Comparison of ENCODE assay signal across 25 cellular contexts in genomic region chr1:30304080-30304479, GRCh38.
DNase-seq lines count a peak whose midpoint lies in the region; ATAC-seq, FAIRE-seq and TF ChIP-seq lines count a peak whose summit lies in the region.
"Had no signal": no experiment of that assay in that cellular context is flagged by ENCODE, and none has a peak within 500 bp of the region (broad histone marks: within the 10 kb centered on the region; RNA-seq: fewer than 3 reads in every experiment).

No MANE protein-coding gene starts in this region.

- no peak overlapping the region for H3K27ac Mint-ChIP-seq in astrocyte (ENCODE audit: unreplicated experiment)
- H3K27ac Mint-ChIP-seq in CD8-positive, alpha-beta T cell, result no peak overlapping the region
- H3K27ac Mint-ChIP-seq: CD4-positive, CD25-positive, alpha-beta regulatory T cell; CD8-positive, alpha-beta memory T cell; HFFc6 had no signal

- CTCF ChIA-PET in CD8-positive, alpha-beta T cell (lab: Charles Lee), result no interaction called here

- H3K36me3 Mint-ChIP-seq in astrocyte (ENCODE audit: low read depth, unreplicated experiment), result no peaks in the 10 kb centered on the region
- no peaks in the 10 kb centered on the region for H3K36me3 Mint-ChIP-seq in CD8-positive, alpha-beta T cell
- H3K36me3 Mint-ChIP-seq: CD4-positive, CD25-positive, alpha-beta regulatory T cell; CD8-positive, alpha-beta memory T cell had no signal

- H3K4me3 ChIP-seq in right atrium auricular region (no peak overlapping the region), left ventricle myocardium inferior (no peak overlapping the region), astrocyte (ENCODE audit: insufficient read depth, low read depth, low read length) (no peak overlapping the region)
- H3K4me3 ChIP-seq in CD8-positive, alpha-beta T cell (ENCODE audit: low read depth, low read length), result no peak overlapping the region
- H3K4me3 ChIP-seq: A549, HAP-1 had no signal

- intact Hi-C loops in left ventricle myocardium inferior (cut with micrococcal nuclease), result no loop called here
- intact Hi-C loops in CD8-positive, alpha-beta T cell (cut with DNase I, micrococcal nuclease), result no loop called here

- H3K36me3 ChIP-seq in right atrium auricular region (no peaks in the 10 kb centered on the region), left ventricle myocardium inferior (no peaks in the 10 kb centered on the region), astrocyte (ENCODE audit: insufficient read depth, low read length) (no peaks in the 10 kb centered on the region)
- no peaks in the 10 kb centered on the region for H3K36me3 ChIP-seq in CD8-positive, alpha-beta T cell (ENCODE audit: insufficient read depth, low read length)
- H3K36me3 ChIP-seq: BE2C, HAP-1 had no signal

- H3K9me3 ChIP-seq in right atrium auricular region (no peaks in the 10 kb centered on the region), left ventricle myocardium inferior (replicated peaks) (no peaks in the 10 kb centered on the region), astrocyte (ENCODE audit: insufficient read depth, low read depth, low read length) (no peaks in the 10 kb centered on the region)
- H3K9me3 ChIP-seq in CD8-positive, alpha-beta T cell (ENCODE audit: low read length), result no peaks in the 10 kb centered on the region
- H3K9me3 ChIP-seq: A549, BE2C, HAP-1 had no signal

- H4K20me1 ChIP-seq in astrocyte (ENCODE audit: insufficient read depth, low read length), result no peaks in the 10 kb centered on the region

- no peaks in the 10 kb centered on the region for H3K4me1 ChIP-seq in right atrium auricular region
- no peaks in the 10 kb centered on the region for H3K4me1 ChIP-seq in left ventricle myocardium inferior
- H3K4me1 ChIP-seq in astrocyte (ENCODE audit: insufficient read depth, low read length), result no peaks in the 10 kb centered on the region
- H3K4me1 ChIP-seq in CD8-positive, alpha-beta T cell (ENCODE audit: insufficient read depth, low read length), result no peaks in the 10 kb centered on the region
- H3K4me1 ChIP-seq: A549, BE2C, HAP-1 had no signal

- H3K27me3 Mint-ChIP-seq in astrocyte (ENCODE audit: low read depth, unreplicated experiment), result peaks cover 57% of the 10 kb centered on the region
- peaks cover 25% of the 10 kb centered on the region for H3K27me3 Mint-ChIP-seq in CD8-positive, alpha-beta T cell (ENCODE audit: low read depth)

- H3K27ac ChIP-seq in right atrium auricular region (no peak overlapping the region), left ventricle myocardium inferior (replicated peaks) (no peak overlapping the region), astrocyte (ENCODE audit: low read depth, low read length) (no peak overlapping the region)
- H3K27ac ChIP-seq in CD8-positive, alpha-beta T cell (ENCODE audit: low read depth, low read length), result no peak overlapping the region
- H3K27ac ChIP-seq: A549, C4-2B had no signal

- no peak for FAIRE-seq in astrocyte (lab: Jason Lieb, UNC)
- FAIRE-seq: A549, D721Med, GM12892, H54 had no signal

- no peaks in the 10 kb centered on the region for H3K9me3 Mint-ChIP-seq in astrocyte (ENCODE audit: unreplicated experiment)
- H3K9me3 Mint-ChIP-seq in CD8-positive, alpha-beta T cell, result no peaks in the 10 kb centered on the region
- H3K9me3 Mint-ChIP-seq: CD8-positive, alpha-beta memory T cell had no signal

- no peak for ATAC-seq in CD8-positive, alpha-beta T cell
- ATAC-seq: A549 had no signal

- DNase-seq in right atrium auricular region (ENCODE audit: low spot score) (peak; percentile 32), left ventricle myocardium inferior (no peak), astrocyte (ENCODE audit: low read depth) (no peak), ecto neural progenitor cell (ENCODE audit: low spot score) (peak; percentile 14), NCI-H2196 treated with DMSO at 0.1 percent for 48 hours (lab: John Stamatoyannopoulos, UW; ENCODE audit: unreplicated experiment) (no peak), NCI-H446 treated with DMSO at 0.1 percent for 48 hours (lab: John Stamatoyannopoulos, UW) (no peak)
- DNase-seq in CD8-positive, alpha-beta T cell, result no peak
- DNase-seq: 8988T; ACHN; AML-193; BE2C; CD4-positive, CD25-positive, alpha-beta regulatory T cell; CD8-positive, alpha-beta memory T cell; DMS 273 treated with DMSO at 0.1 percent for 48 hours; DMS79; EL; GDM1; GOT3; HFFc6 had no signal

- no peak overlapping the region for H3K9ac ChIP-seq in astrocyte (ENCODE audit: low read length)

- no peak for TF ChIP-seq CTCF in right atrium auricular region (IDR thresholded peaks at IDR 0.05)
- no peak for TF ChIP-seq CTCF in left ventricle myocardium inferior (IDR thresholded peaks at IDR 0.05; ENCODE audit: borderline replicate concordance)
- no peak for TF ChIP-seq CTCF in astrocyte (IDR thresholded peaks at IDR 0.05; ENCODE audit: insufficient read depth, low read depth, low read length)
- no peak for TF ChIP-seq CTCF in CD8-positive, alpha-beta T cell (IDR thresholded peaks at IDR 0.05)

- H3K27me3 ChIP-seq in right atrium auricular region (no peaks in the 10 kb centered on the region), left ventricle myocardium inferior (ENCODE audit: low read depth) (peaks cover 88% of the 10 kb centered on the region), astrocyte (ENCODE audit: insufficient read depth, low read length) (peaks cover 3% of the 10 kb centered on the region)
- no peaks in the 10 kb centered on the region for H3K27me3 ChIP-seq in CD8-positive, alpha-beta T cell (ENCODE audit: insufficient read depth, low read length)
- H3K27me3 ChIP-seq: BE2C had no signal

- peak overlapping the region; percentile 36 for H3K4me3 Mint-ChIP-seq in astrocyte (ENCODE audit: unreplicated experiment)
- no peak overlapping the region for H3K4me3 Mint-ChIP-seq in CD8-positive, alpha-beta T cell
- H3K4me3 Mint-ChIP-seq: CD4-positive, CD25-positive, alpha-beta regulatory T cell; CD8-positive, alpha-beta memory T cell; HFFc6 had no signal

- H3K4me2 ChIP-seq in astrocyte (ENCODE audit: low read length), result no peak overlapping the region
- H3K4me2 ChIP-seq: A549 had no signal

- H3K79me2 ChIP-seq in astrocyte (ENCODE audit: insufficient read depth, low read length), result no peaks in the 10 kb centered on the region

- no peaks in the 10 kb centered on the region for H3K4me1 Mint-ChIP-seq in astrocyte (ENCODE audit: low read depth, unreplicated experiment)
- H3K4me1 Mint-ChIP-seq in CD8-positive, alpha-beta T cell (ENCODE audit: low read depth), result no peaks in the 10 kb centered on the region
- H3K4me1 Mint-ChIP-seq: CD4-positive, CD25-positive, alpha-beta regulatory T cell; CD8-positive, alpha-beta memory T cell had no signal

- H2AFZ ChIP-seq in astrocyte (ENCODE audit: low read depth, low read length), result no peak overlapping the region

- POLR2A ChIA-PET in CD8-positive, alpha-beta T cell (lab: Charles Lee), result no interaction called here

Comparison
In these comparisons a context has a peak if more than half of its experiments do, and no peak if none do; other contexts are left out.
1. DNase-seq: peak in right atrium auricular region (single experiment) and ecto neural progenitor cell (single experiment); none in left ventricle myocardium inferior (single experiment), astrocyte (single experiment), NCI-H2196 treated with DMSO at 0.1 percent for 48 hours (single experiment), CD8-positive, alpha-beta T cell (0 of 7) and NCI-H446 treated with DMSO at 0.1 percent for 48 hours (single experiment).